ENCODE assay signal across 8 cellular contexts in genomic region chr18:23452728-23453656, GRCh38. TPM values are rescaled to one million over a fixed set of nuclear protein-coding genes. Genes with fewer than 3 reads are reported as not detected.
DNase-seq lines count a peak whose midpoint lies in the region; ATAC-seq, FAIRE-seq and TF ChIP-seq lines count a peak whose summit lies in the region.

A gene with protein sequence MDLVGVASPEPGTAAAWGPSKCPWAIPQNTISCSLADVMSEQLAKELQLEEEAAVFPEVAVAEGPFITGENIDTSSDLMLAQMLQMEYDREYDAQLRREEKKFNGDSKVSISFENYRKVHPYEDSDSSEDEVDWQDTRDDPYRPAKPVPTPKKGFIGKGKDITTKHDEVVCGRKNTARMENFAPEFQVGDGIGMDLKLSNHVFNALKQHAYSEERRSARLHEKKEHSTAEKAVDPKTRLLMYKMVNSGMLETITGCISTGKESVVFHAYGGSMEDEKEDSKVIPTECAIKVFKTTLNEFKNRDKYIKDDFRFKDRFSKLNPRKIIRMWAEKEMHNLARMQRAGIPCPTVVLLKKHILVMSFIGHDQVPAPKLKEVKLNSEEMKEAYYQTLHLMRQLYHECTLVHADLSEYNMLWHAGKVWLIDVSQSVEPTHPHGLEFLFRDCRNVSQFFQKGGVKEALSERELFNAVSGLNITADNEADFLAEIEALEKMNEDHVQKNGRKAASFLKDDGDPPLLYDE (plus strand): TSS chr18:23453287. CDS start chr18:23453440, 153 bp downstream.

- no peaks in the 10 kb centered on the region for H3K36me3 ChIP-seq in psoas muscle (ENCODE audit: insufficient read depth in 1 of 2, low read depth in 1 of 2)

- DNase-seq in NCI-H187 (lab: John Stamatoyannopoulos, UW) (peak; percentile 69 to 92), T-helper 2 cell (peak; percentile 74 to 93 (median 82)), left ventricle myocardium superior (peak; percentile 99), psoas muscle (peak; percentile 99), urothelium cell line (ENCODE audit: low spot score) (peak; percentile 84)

- H3K9me3 ChIP-seq in psoas muscle: no peaks in the 10 kb centered on the region

- intact Hi-C loops in left ventricle myocardium superior (cut with micrococcal nuclease) (no loop called here), psoas muscle (cut with DNase I) (loop anchor here (5.0 kb wide), 2 partner anchors 49 to 129 kb away; partner anchors contain the start of gene RMC1 (in 2 of the 2))

- WGBS in psoas muscle, 3 donors: 0 to 1% (median 0%) methylated on average over 56 to 59 of the region's 59 CpGs

- H3K27me3 ChIP-seq in psoas muscle (ENCODE audit: insufficient read depth in 3 of 3, low read length in 2 of 3): no peaks in the 10 kb centered on the region

- ATAC-seq in GM18498 (IDR thresholded peaks at IDR 0.05; ENCODE audit: unreplicated experiment) (peak; percentile 96), HG02938 (IDR thresholded peaks at IDR 0.05; ENCODE audit: unreplicated experiment) (peak; percentile 93), left ventricle myocardium superior (peak; percentile 99), psoas muscle (peak; percentile 98 to 99 (median 99))

- peaks cover 43% of the 10 kb centered on the region for H3K4me1 ChIP-seq in psoas muscle

- H3K27ac ChIP-seq in angular gyrus (ENCODE audit: low read depth, low read length) (peak within 1 kb of the TSS; percentile 92), psoas muscle (peak within 1 kb of the TSS; percentile 95)

- FAIRE-seq in urothelium cell line (lab: Jason Lieb, UNC): no peak

- no peak for TF ChIP-seq CTCF in psoas muscle (IDR thresholded peaks at IDR 0.05)

- H3K4me3 ChIP-seq in psoas muscle: peak within 1 kb of the TSS; percentile 84

RNA-seq across cellular contexts. Expression of the gene that starts here (rescaled TPM):
- total RNA-seq in left ventricle myocardium superior: 54.8 TPM
- 100 to 1,000 TPM in 1 of 4 donors, 10 to 100 TPM in 3; 78.6 to 116 (median 89.1) TPM for total RNA-seq in psoas muscle
- polyA plus RNA-seq in psoas muscle: 10 to 100 TPM; 59.6 to 89.9 (median 87.9) TPM

Comparison
In these comparisons a context has a peak if more than half of its experiments do, and no peak if none do; other contexts are left out.
1. Peak in every context shown above with its lines: DNase-seq, ATAC-seq, H3K4me3 ChIP-seq and H3K27ac ChIP-seq.